Comparison of ENCODE assay signal across 32 cellular contexts in the genomic region with DNA sequence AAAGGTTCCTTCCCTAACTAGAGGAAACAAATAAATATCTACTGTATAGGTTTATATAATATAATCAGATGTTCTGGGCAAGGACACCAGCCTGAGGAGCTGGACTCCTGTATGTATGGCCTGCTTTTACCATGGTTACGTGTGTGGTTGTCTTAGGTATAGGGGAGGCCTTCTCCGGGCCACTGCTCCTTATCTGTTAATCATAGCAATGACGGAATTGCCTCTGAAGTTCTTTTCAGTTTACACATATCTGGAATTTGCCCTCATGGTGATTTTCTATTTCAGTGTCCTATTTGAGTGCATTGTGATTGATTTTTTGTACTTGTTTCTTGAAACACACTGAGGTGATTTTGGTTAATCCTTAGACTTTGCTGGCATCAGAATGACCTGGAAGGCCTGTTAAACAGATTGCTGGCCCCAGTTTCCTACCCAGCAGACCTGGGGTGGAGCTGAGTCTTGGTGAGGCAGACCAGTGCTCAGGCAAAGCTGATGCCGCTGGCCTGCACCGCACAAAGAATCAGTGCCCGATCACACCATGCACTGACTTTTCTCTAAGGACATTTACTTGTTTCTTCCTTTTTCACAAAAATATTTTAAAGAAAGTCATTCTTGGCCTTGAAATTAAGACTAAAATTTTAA.
"Had no signal": no experiment of that assay in that cellular context is flagged by ENCODE, and none has a peak within 500 bp of the region (broad histone marks: within the 10 kb centered on the region; RNA-seq: fewer than 3 reads in every experiment).

No MANE protein-coding gene starts in this region.

- H3K9me3 Mint-ChIP-seq: naive B cell; naive thymus-derived CD8-positive, alpha-beta T cell; natural killer cell treated with Interleukin-12 subunit alpha and Interleukin-12 subunit beta and Interleukin-15 and Interleukin-18, amount 100 ng/mL, for 72 hours; nephron progenitor cell; neural crest cell; stimulated activated effector memory CD8-positive, alpha-beta T cell treated with anti-CD3 and anti-CD28 coated beads, Interleukin-12 subunit alpha, Interleukin-12 subunit beta, amount 100 ng/mL, for 72 hours; stimulated activated naive CD8-positive, alpha-beta T cell treated with anti-CD3 and anti-CD28 coated beads, Interleukin-15, amount 100 ng/mL, for 72 hours; type B pancreatic cell had no signal

- DNase-seq: naive B cell; naive thymus-derived CD8-positive, alpha-beta T cell; nephron progenitor cell; nucleus accumbens; ovary; posterior cingulate gyrus; psoas muscle; right cardiac atrium; spleen; stimulated activated CD4-positive, alpha-beta T cell treated with anti-CD3 and anti-CD28 coated beads, Interleukin-12 subunit alpha, Interleukin-12 subunit beta, amount 100 ng/mL, for 4 hours; stimulated activated CD4-positive, alpha-beta T cell treated with anti-CD3 and anti-CD28 coated beads, Interleukin-2, amount 100 ng/mL, for 24 hours; stimulated activated CD4-positive, alpha-beta T cell treated with anti-CD3 and anti-CD28 coated beads, Interleukin-2, amount 100 ng/mL, for 48 hours; stimulated activated CD4-positive, alpha-beta T cell treated with anti-CD3 and anti-CD28 coated beads, Interleukin-4, amount 100 ng/mL, for 24 hours; stimulated activated naive B cell treated with anti-CD40 and anti-IgM and Interleukin-4, amounts not matched to agents 10 μg/mL and 1 μg/mL and 100 μg/mL, for 72 hours; stimulated activated naive CD8-positive, alpha-beta T cell treated with anti-CD3 and anti-CD28 coated beads, Interleukin-15, amount 100 ng/mL, for 72 hours; stimulated activated naive CD8-positive, alpha-beta T cell treated with anti-CD3 and anti-CD28 coated beads, Interleukin-15, Interleukin-2, amounts not matched to agents 100 U/mL and 50 U/mL, for 24 hours; substantia nigra; testis; tibial artery; upper lobe of right lung; uterus had no signal

- H3K4me1 Mint-ChIP-seq: nephron progenitor cell, neural crest cell had no signal

- H3K4me1 ChIP-seq: parathyroid adenoma, psoas muscle, suprapubic skin, testis, tibial artery, upper lobe of right lung, uterus had no signal

- H3K4me2 ChIP-seq: smooth muscle cell had no signal

- H3K9me3 ChIP-seq: neutrophil, ovary, psoas muscle, spleen, suprapubic skin, testis, tibial artery, upper lobe of right lung, uterus had no signal

- H3K79me2 ChIP-seq: parathyroid adenoma had no signal

- H3K27ac ChIP-seq: neutrophil, ovary, parathyroid adenoma, psoas muscle, skin epidermis, spleen, suprapubic skin, testis, tibial artery, upper lobe of right lung, uterus had no signal

- H3K27me3 Mint-ChIP-seq: naive B cell; naive thymus-derived CD8-positive, alpha-beta T cell; natural killer cell treated with Interleukin-12 subunit alpha and Interleukin-12 subunit beta and Interleukin-15 and Interleukin-18, amount 100 ng/mL, for 72 hours; progenitor cell of endocrine pancreas; stimulated activated naive B cell treated with anti-CD40 and anti-IgM and Interleukin-4, amounts not matched to agents 10 μg/mL and 1 μg/mL and 100 μg/mL, for 72 hours; stimulated activated naive CD8-positive, alpha-beta T cell treated with anti-CD3 and anti-CD28 coated beads, Interleukin-15, amount 100 ng/mL, for 72 hours; type B pancreatic cell had no signal

- H3K9ac ChIP-seq: parathyroid adenoma had no signal

- H3K4me3 ChIP-seq: ovary, psoas muscle, skin epidermis, smooth muscle cell, spleen, suprapubic skin, testis, tibial artery, upper lobe of right lung, uterus had no signal

- H3K27ac Mint-ChIP-seq: progenitor cell of endocrine pancreas; stimulated activated naive B cell treated with anti-CD40 and anti-IgM and Interleukin-4, amounts not matched to agents 10 μg/mL and 1 μg/mL and 100 μg/mL, for 72 hours; type B pancreatic cell had no signal

- H3K27me3 ChIP-seq: neutrophil, ovary, spleen, suprapubic skin, testis, tibial artery, upper lobe of right lung, uterus had no signal

- H3K36me3 ChIP-seq: ovary, uterus had no signal

- H3K4me3 Mint-ChIP-seq: naive B cell; naive thymus-derived CD8-positive, alpha-beta T cell; natural killer cell treated with Interleukin-12 subunit alpha and Interleukin-12 subunit beta and Interleukin-15 and Interleukin-18, amount 100 ng/mL, for 72 hours; nephron progenitor cell; neural crest cell; stimulated activated effector memory CD8-positive, alpha-beta T cell treated with anti-CD3 and anti-CD28 coated beads, Interleukin-12 subunit alpha, Interleukin-12 subunit beta, amount 100 ng/mL, for 72 hours; stimulated activated naive B cell treated with anti-CD40 and anti-IgM and Interleukin-4, amounts not matched to agents 10 μg/mL and 1 μg/mL and 100 μg/mL, for 72 hours; stimulated activated naive CD8-positive, alpha-beta T cell treated with anti-CD3 and anti-CD28 coated beads, Interleukin-15, amount 100 ng/mL, for 72 hours; type B pancreatic cell had no signal

- H2AFZ ChIP-seq: parathyroid adenoma had no signal

- ATAC-seq: naive thymus-derived CD8-positive, alpha-beta T cell; natural killer cell treated with Interleukin-12 subunit alpha and Interleukin-12 subunit beta and Interleukin-15 and Interleukin-18, amount 100 ng/mL, for 72 hours; psoas muscle; right cardiac atrium; sciatic nerve; stimulated activated effector memory CD8-positive, alpha-beta T cell treated with anti-CD3 and anti-CD28 coated beads, Interleukin-12 subunit alpha, Interleukin-12 subunit beta, amount 100 ng/mL, for 72 hours; stimulated activated naive B cell treated with anti-CD40 and anti-IgM and Interleukin-4, amounts not matched to agents 10 μg/mL and 1 μg/mL and 100 μg/mL, for 72 hours; stimulated activated naive CD8-positive, alpha-beta T cell treated with anti-CD3 and anti-CD28 coated beads, Interleukin-15, amount 100 ng/mL, for 72 hours; stimulated activated naive CD8-positive, alpha-beta T cell treated with anti-CD3 and anti-CD28 coated beads, Interleukin-15, Interleukin-2, amounts not matched to agents 100 U/mL and 50 U/mL, for 24 hours; upper lobe of right lung had no signal
